In the genomic region with DNA sequence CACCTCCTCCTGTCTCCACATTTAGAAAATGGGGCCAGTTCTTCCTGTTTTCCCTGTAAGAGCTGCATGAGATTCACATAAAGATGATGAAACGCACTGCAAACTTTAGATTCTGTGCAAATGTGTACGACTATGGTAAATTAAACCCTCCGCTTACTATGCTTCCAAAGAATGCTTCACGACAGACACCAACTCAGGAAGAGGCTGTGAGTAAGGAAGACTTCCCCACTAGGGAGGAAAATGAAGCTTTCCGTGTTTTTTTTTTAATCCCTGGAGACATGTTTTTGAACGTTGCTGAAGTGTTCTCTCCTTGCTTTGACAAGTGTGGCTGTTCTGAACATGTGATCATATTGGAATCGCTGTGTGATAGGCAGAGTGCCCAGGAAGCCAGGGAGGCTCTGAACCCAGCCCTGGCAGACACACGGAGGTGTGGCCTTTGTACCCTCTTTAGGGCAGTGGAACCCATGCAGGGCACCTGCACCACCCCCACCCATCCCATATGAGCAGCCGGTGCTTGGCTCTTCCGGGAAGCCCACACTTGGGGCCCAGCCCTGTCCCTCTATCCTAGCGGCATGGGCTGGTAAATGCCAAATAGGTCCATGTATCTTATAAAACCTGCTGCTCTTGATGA, we compare ENCODE assay signal across 9 cellular contexts. TPM values are rescaled to one million over a fixed set of nuclear protein-coding genes. Genes with fewer than 3 reads are reported as not detected.
DNase-seq lines count a peak whose midpoint lies in the region; ATAC-seq and TF ChIP-seq lines count a peak whose summit lies in the region.
"Had no signal": no experiment of that assay in that cellular context is flagged by ENCODE, and none has a peak within 500 bp of the region (broad histone marks: within the 10 kb centered on the region; RNA-seq: fewer than 3 reads in every experiment).

No MANE protein-coding gene starts in this region.

- intact Hi-C loops in Right ventricle myocardium inferior (cut with DNase I) (loop anchor here (5.0 kb wide), 1 partner anchor 362 kb away; no protein-coding TSS in a partner anchor), cardiac septum (cut with DNase I) (no loop called here), heart right ventricle (cut with DNase I) (loop anchor here in 3 of 10 donors (2.0 to 5.0 kb wide), 2 partner anchors 37 to 81 kb away; no protein-coding TSS in a partner anchor)

- H3K9me3 ChIP-seq in heart right ventricle (no peaks in the 10 kb centered on the region), tibial nerve (no peaks in the 10 kb centered on the region)
- H3K9me3 ChIP-seq: psoas muscle had no signal

- H3K27me3 ChIP-seq in heart right ventricle (no peaks in the 10 kb centered on the region), tibial nerve (no peaks in the 10 kb centered on the region)

- no peak for TF ChIP-seq EP300 in tibial nerve (IDR thresholded peaks at IDR 0.05)

- peaks cover 11 to 81% (median 49%) of the 10 kb centered on the region in 9 donors for H3K4me1 ChIP-seq in heart right ventricle
- peaks cover 0 to 90% (median 46%) of the 10 kb centered on the region in 4 donors for H3K4me1 ChIP-seq in tibial nerve

- 24 to 37% methylated on average over 11 of the region's 11 CpGs for WGBS in heart right ventricle, 2 donors
- WGBS in tibial nerve, 2 donors: 42 to 55% methylated on average over 9 to 11 of the region's 11 CpGs

- in situ Hi-C loops in GM13977 (cut with MboI; ENCODE audit: low pct_unique_long_range_greater_than_20kb, low sequenced_read_pairs, unreplicated experiment): loop anchor here (25.0 kb wide), 1 partner anchor 1562 kb away; no protein-coding TSS in a partner anchor

- TF ChIP-seq CTCF in heart right ventricle (IDR thresholded peaks at IDR 0.05): peak in 1 of 9 donors; percentile 18
- no peak for TF ChIP-seq CTCF in tibial nerve (IDR thresholded peaks at IDR 0.05)
- no peak for TF ChIP-seq CTCF in GM13977 (IDR thresholded peaks at IDR 0.05; ENCODE audit: extremely low read depth, insufficient read depth, missing control alignments)

- H3K27ac ChIP-seq in heart right ventricle (peak overlapping the region in 9 of 10 donors; percentile 4 to 79 (median 54)), tibial nerve (peak overlapping the region in 3 of 4 donors; percentile 26 to 57 (median 34))
- H3K27ac ChIP-seq: psoas muscle had no signal

- DNase-seq in Right ventricle myocardium inferior (ENCODE audit: missing footprints): no peak
- no peak for DNase-seq in cardiac septum (ENCODE audit: low spot score)
- DNase-seq in activated T-helper 1 cell treated with Interleukin-2 at 50 U/mL for 16 hours (ENCODE audit: low read depth): peak; percentile 34
- no peak for DNase-seq in heart right ventricle
- DNase-seq in tibial nerve (ENCODE audit: low spot score in 2 of 2): no peak
- no peak for DNase-seq in GM13977 (ENCODE audit: low spot score)
- DNase-seq in NCI-H748 treated with DMSO at 0.1 percent for 48 hours (lab: John Stamatoyannopoulos, UW): no peak
- DNase-seq in NCI-H1105 treated with DMSO at 0.1 percent for 48 hours (lab: John Stamatoyannopoulos, UW): no peak
- DNase-seq: psoas muscle had no signal

- ATAC-seq in Right ventricle myocardium inferior: peak; percentile 21
- ATAC-seq in heart right ventricle: peak in 6 of 8 donors; percentile 7 to 77 (median 34)

- H3K36me3 ChIP-seq in heart right ventricle (no peaks in the 10 kb centered on the region), tibial nerve (no peaks in the 10 kb centered on the region)

- TF ChIP-seq POLR2A in tibial nerve (IDR thresholded peaks at IDR 0.05): no peak

- H3K4me3 ChIP-seq in heart right ventricle (peak overlapping the region in 3 of 10 donors; percentile 7 to 25 (median 18)), tibial nerve (no peak overlapping the region)
- H3K4me3 ChIP-seq: psoas muscle had no signal

RNA-seq across cellular contexts. Expression of a gene that starts 7.5 kb away (rescaled TPM):
- total RNA-seq in Right ventricle myocardium inferior: 16.5 TPM
- 12.4 TPM for total RNA-seq in cardiac septum
- total RNA-seq in heart right ventricle: 10 to 100 TPM in 5 of 10 donors, 1 to 10 TPM in 5; 4.8 to 15.4 (median 10.4) TPM
- polyA plus RNA-seq in heart right ventricle: 1 to 10 TPM; 1.5 to 5.3 TPM
- total RNA-seq in tibial nerve: 100 to 1,000 TPM in 1 of 4 donors, 10 to 100 TPM in 3; 71.0 to 106 (median 87.5) TPM

RNA-seq across cellular contexts. Expression of a gene that starts 10.9 kb away (rescaled TPM):
- total RNA-seq in Right ventricle myocardium inferior (84.7 TPM), cardiac septum (61.8 TPM), heart right ventricle (100 to 1,000 TPM in 2 of 10 donors, 10 to 100 TPM in 8; 69.9 to 121 (median 91.8) TPM), tibial nerve (10 to 100 TPM; 26.4 to 44.7 (median 34.6) TPM)
- polyA plus RNA-seq in heart right ventricle: 10 to 100 TPM; 49.8 to 66.6 TPM
